8 cellular contexts compared by ENCODE assay signal in the genomic region with DNA sequence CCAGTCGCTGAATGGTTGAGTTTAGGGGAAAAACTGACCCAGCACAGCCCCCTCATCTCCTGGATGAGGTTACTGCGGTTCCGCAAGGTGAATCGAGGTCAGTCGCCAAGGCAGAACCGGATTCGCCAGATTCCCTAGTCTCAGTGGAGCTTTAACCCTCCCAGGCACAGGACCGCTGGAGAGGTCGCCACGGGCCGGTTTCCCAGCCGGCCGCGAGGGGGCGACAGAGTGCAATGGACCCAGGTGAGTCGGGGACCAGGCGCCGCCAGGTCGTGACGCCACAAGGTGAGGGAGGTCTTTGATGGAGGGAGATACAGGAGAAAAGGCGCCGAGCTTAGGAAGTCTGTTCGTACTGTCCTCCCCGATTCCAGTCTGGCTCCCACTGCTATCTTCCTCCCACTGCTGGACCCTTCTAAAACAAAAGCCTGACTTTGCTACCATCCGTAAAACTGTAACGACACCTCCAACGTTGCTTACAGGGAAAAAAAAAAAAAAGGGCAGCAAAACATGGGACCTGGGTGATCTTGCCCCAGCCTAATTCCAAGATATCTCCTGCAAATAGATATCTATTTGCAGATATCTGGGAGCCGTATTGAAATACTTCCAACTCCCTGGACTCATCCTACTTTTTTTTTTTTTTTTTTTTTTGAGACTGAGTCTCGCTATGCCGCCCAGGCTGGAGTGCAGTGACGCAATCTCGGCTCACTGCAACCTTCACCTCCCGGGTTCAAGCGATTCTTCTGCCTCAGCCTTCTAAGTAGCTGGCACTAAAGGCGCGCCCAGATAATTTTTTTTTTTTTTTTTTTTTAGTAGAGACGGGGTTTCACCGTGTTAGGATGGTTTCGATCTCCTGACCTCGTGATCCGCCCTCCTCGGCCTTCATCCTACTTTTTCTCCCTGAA. TPM values are rescaled to one million over a fixed set of nuclear protein-coding genes. Genes with fewer than 3 reads are reported as not detected.
DNase-seq lines count a peak whose midpoint lies in the region; ATAC-seq and TF ChIP-seq lines count a peak whose summit lies in the region.

No MANE protein-coding gene starts in this region.

- no peaks in the 10 kb centered on the region for H3K36me3 ChIP-seq in liver (ENCODE audit: control insufficient read depth in 4 of 4, insufficient read depth in 3 of 4, low read depth in 1 of 4, low read length in 3 of 4)

- H3K27me3 ChIP-seq in dorsolateral prefrontal cortex (no peaks in the 10 kb centered on the region), liver (ENCODE audit: control insufficient read depth in 4 of 4, insufficient read depth in 4 of 4, low read length in 3 of 4) (no peaks in the 10 kb centered on the region)

- TF ChIP-seq RAD21 in liver (IDR thresholded peaks at IDR 0.05): peak; percentile 74 to 84

- intact Hi-C loops in dorsolateral prefrontal cortex (cut with DNase I): loop anchor here (5.0 kb wide), 2 partner anchors 65 to 140 kb away; no protein-coding TSS in a partner anchor

- H3K9ac ChIP-seq in liver (ENCODE audit: low read depth in 1 of 2, low read length in 2 of 2): no peak overlapping the region

- TF ChIP-seq CTCF in dorsolateral prefrontal cortex (IDR thresholded peaks at IDR 0.05 in 54 of 56, conservative IDR thresholded peaks at IDR 0.05 in 2 of 56; ENCODE audit: low read depth in 1 of 56, partially characterized antibody in 56 of 56): peak; percentile 78 to 99 (median 96)
- peak; percentile 91 for TF ChIP-seq CTCF in liver (IDR thresholded peaks at IDR 0.05; ENCODE audit: low read depth, low read length, missing input control)

- peak overlapping the region in 58 of 59 donors; percentile 85 to 99 (median 96) for H3K27ac ChIP-seq in dorsolateral prefrontal cortex
- H3K27ac ChIP-seq in liver (ENCODE audit: low read depth in 1 of 2, low read length in 2 of 2): peak overlapping the region; percentile 32 to 86

- 2% methylated on average over 42 of the region's 42 CpGs for WGBS in liver

- DNase-seq in COLO829 (ENCODE audit: low spot score) (peak; percentile 76), NCI-H526 (lab: John Stamatoyannopoulos, UW) (peak; percentile 71 to 89), dorsolateral prefrontal cortex (peak; percentile 66 to 95 (median 79))
- DNase-seq in activated CD4-positive, alpha-beta T cell treated with anti-CD3 and anti-CD28 coated beads, Interleukin-2, amount 50 U/mL, for 4 hours: peak; percentile 90
- DNase-seq in stimulated activated CD4-positive, alpha-beta T cell treated with anti-CD3 and anti-CD28 coated beads, Interleukin-4, amount 100 ng/mL, for 1 hour: peak; percentile 93

- no peaks in the 10 kb centered on the region for H3K9me3 ChIP-seq in liver (ENCODE audit: control insufficient read depth in 4 of 4, low read length in 3 of 4)

- peak overlapping the region; percentile 30 to 99 (median 93) for H3K4me3 ChIP-seq in dorsolateral prefrontal cortex
- peak overlapping the region; percentile 41 to 97 (median 64) for H3K4me3 ChIP-seq in liver (ENCODE audit: low read depth in 1 of 3, low read length in 3 of 3)

- H3K4me1 ChIP-seq in liver (ENCODE audit: control insufficient read depth in 4 of 4, insufficient read depth in 4 of 4, low read length in 3 of 4): peaks cover 4 to 41% (median 26%) of the 10 kb centered on the region in 4 donors

- peak; percentile 41 for ATAC-seq in HG03045 (IDR thresholded peaks at IDR 0.05; ENCODE audit: unreplicated experiment)
- no peak for ATAC-seq in GM18858 (IDR thresholded peaks at IDR 0.05; ENCODE audit: unreplicated experiment)

TF ChIP-seq in liver, 16 proteins besides CTCF, POLR2A, EP300 and RAD21:
- TF ChIP-seq YY1 (IDR thresholded peaks at IDR 0.05) (peak; percentile 32), HNF4A (conservative IDR thresholded peaks at IDR 0.05) (peak in 1 of 2 donors; percentile 15), FOXA2 (IDR thresholded peaks at IDR 0.05) (no peak), SP1 (IDR thresholded peaks at IDR 0.05) (peak; percentile 40), GABPA (IDR thresholded peaks at IDR 0.05 in 1 of 2, conservative IDR thresholded peaks at IDR 0.05 in 1 of 2) (peak in 1 of 2 donors; percentile 39), RXRA (IDR thresholded peaks at IDR 0.05) (peak; percentile 35 to 74), NR2F2 (IDR thresholded peaks at IDR 0.05) (peak; percentile 36)
- TF ChIP-seq, protein P1, sequence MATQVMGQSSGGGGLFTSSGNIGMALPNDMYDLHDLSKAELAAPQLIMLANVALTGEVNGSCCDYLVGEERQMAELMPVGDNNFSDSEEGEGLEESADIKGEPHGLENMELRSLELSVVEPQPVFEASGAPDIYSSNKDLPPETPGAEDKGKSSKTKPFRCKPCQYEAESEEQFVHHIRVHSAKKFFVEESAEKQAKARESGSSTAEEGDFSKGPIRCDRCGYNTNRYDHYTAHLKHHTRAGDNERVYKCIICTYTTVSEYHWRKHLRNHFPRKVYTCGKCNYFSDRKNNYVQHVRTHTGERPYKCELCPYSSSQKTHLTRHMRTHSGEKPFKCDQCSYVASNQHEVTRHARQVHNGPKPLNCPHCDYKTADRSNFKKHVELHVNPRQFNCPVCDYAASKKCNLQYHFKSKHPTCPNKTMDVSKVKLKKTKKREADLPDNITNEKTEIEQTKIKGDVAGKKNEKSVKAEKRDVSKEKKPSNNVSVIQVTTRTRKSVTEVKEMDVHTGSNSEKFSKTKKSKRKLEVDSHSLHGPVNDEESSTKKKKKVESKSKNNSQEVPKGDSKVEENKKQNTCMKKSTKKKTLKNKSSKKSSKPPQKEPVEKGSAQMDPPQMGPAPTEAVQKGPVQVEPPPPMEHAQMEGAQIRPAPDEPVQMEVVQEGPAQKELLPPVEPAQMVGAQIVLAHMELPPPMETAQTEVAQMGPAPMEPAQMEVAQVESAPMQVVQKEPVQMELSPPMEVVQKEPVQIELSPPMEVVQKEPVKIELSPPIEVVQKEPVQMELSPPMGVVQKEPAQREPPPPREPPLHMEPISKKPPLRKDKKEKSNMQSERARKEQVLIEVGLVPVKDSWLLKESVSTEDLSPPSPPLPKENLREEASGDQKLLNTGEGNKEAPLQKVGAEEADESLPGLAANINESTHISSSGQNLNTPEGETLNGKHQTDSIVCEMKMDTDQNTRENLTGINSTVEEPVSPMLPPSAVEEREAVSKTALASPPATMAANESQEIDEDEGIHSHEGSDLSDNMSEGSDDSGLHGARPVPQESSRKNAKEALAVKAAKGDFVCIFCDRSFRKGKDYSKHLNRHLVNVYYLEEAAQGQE (IDR thresholded peaks at IDR 0.05): no peak
- TF ChIP-seq, protein P2, sequence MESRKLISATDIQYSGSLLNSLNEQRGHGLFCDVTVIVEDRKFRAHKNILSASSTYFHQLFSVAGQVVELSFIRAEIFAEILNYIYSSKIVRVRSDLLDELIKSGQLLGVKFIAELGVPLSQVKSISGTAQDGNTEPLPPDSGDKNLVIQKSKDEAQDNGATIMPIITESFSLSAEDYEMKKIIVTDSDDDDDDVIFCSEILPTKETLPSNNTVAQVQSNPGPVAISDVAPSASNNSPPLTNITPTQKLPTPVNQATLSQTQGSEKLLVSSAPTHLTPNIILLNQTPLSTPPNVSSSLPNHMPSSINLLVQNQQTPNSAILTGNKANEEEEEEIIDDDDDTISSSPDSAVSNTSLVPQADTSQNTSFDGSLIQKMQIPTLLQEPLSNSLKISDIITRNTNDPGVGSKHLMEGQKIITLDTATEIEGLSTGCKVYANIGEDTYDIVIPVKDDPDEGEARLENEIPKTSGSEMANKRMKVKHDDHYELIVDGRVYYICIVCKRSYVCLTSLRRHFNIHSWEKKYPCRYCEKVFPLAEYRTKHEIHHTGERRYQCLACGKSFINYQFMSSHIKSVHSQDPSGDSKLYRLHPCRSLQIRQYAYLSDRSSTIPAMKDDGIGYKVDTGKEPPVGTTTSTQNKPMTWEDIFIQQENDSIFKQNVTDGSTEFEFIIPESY (IDR thresholded peaks at IDR 0.05): no peak
- TF ChIP-seq, protein P3, sequence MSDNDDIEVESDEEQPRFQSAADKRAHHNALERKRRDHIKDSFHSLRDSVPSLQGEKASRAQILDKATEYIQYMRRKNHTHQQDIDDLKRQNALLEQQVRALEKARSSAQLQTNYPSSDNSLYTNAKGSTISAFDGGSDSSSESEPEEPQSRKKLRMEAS (IDR thresholded peaks at IDR 0.05): no peak

RNA-seq across cellular contexts. Expression of a gene that starts 1.4 kb away (rescaled TPM):
- total RNA-seq in dorsolateral prefrontal cortex: 10 to 100 TPM; 45.6 to 94.6 (median 65.5) TPM
- total RNA-seq in liver: 10 to 100 TPM; 17.4 to 26.4 TPM
- polyA plus RNA-seq in liver: 10 to 100 TPM; 15.1 to 18.2 TPM

RNA-seq across cellular contexts. Expression of a gene that starts 27.4 kb away (rescaled TPM):
- 1 to 10 TPM in 3 of 120 experiments, not detected in 117; 1.4 to 2.5 (median 1.5) TPM for total RNA-seq in dorsolateral prefrontal cortex
- 1 to 10 TPM in 1 of 2 donors, under 1 TPM in 1; 0.33 to 3.4 TPM for total RNA-seq in liver
- 1 to 10 TPM in 1 of 2 donors, under 1 TPM in 1; 0.81 to 2.3 TPM for polyA plus RNA-seq in liver

RNA-seq across cellular contexts. Expression of a gene that starts 32.2 kb away (rescaled TPM):
- 10 to 100 TPM in 80 of 120 experiments, 1 to 10 TPM in 40; 5.9 to 31.1 (median 11.7) TPM for total RNA-seq in dorsolateral prefrontal cortex
- 1 to 10 TPM; 3.8 to 8.2 TPM for total RNA-seq in liver
- polyA plus RNA-seq in liver: 1 to 10 TPM in 1 of 2 donors, under 1 TPM in 1; 0.24 to 1.7 TPM

RNA-seq across cellular contexts. Expression of a gene that starts 47.0 kb away (rescaled TPM):
- total RNA-seq in dorsolateral prefrontal cortex (100 to 1,000 TPM in 9 of 120 experiments, 10 to 100 TPM in 111; 12.4 to 203 (median 48.3) TPM), liver (10 to 100 TPM; 10.2 to 18.8 TPM)
- 10 to 100 TPM; 43.6 to 66.6 TPM for polyA plus RNA-seq in liver

RNA-seq across cellular contexts. Expression of a gene that starts 51.3 kb away (rescaled TPM):
- total RNA-seq in dorsolateral prefrontal cortex (100 to 1,000 TPM in 119 of 120 experiments, 10 to 100 TPM in 1; 62.4 to 280 (median 189) TPM), liver (10 to 100 TPM; 23.4 to 32.4 TPM)
- polyA plus RNA-seq in liver: 10 to 100 TPM; 24.7 to 42.2 TPM
